ENCODE assay signal across 1 cellular context in the genomic region with DNA sequence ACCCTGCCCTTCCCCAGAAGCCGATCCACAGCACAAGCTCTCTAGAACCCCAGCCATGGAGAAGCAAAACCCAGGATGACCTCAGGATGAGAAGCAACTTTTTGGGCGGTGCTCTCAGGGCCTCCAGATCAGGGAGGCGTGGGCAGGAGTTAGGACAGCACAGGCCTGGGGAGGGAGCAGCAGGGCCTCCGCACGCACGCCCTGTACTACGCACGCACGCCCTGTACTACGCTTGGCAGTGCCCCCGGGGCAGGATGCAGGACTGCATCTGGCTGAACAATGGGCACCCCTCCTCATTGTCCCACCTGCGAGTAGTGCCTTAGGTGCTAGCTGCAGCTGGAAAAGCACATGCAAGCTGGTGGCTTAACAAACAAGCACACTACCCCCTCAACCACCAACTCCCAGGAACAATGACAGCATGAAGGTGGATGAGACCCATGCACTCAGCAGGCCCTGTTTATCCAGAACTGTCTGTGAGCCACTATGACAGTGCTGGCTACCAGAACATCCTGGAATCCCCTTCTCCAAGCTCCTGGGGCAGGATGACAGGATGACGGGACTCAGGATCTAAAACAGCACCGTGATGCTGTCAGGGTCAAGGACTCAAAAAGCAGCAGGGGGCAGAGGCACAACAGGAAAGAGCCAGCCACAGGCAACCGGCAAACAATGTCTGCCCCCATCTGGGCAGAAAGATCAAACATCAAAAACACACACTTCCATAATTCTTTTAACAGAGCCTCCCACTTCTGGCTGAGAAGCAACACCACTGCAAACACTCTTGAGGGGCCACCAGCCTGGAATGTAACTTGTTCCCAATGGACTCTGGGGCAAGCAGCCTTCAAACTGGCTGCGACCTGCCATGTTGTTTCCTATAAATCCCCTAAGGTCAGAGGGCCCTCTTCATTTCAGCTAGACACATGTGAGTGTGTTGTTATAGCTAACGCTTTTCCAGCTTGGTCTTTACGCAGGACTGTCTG.
A peak's percentile ranks its signal among the peaks of the same experiment; 100 is the strongest.
TF ChIP-seq lines count a peak whose summit lies in the region.

No MANE protein-coding gene starts in this region.

TF ChIP-seq in HepG2, 621 proteins besides CTCF, POLR2A, EP300 and RAD21 (continued from another document and continues in another):
- TF ChIP-seq, protein P1, sequence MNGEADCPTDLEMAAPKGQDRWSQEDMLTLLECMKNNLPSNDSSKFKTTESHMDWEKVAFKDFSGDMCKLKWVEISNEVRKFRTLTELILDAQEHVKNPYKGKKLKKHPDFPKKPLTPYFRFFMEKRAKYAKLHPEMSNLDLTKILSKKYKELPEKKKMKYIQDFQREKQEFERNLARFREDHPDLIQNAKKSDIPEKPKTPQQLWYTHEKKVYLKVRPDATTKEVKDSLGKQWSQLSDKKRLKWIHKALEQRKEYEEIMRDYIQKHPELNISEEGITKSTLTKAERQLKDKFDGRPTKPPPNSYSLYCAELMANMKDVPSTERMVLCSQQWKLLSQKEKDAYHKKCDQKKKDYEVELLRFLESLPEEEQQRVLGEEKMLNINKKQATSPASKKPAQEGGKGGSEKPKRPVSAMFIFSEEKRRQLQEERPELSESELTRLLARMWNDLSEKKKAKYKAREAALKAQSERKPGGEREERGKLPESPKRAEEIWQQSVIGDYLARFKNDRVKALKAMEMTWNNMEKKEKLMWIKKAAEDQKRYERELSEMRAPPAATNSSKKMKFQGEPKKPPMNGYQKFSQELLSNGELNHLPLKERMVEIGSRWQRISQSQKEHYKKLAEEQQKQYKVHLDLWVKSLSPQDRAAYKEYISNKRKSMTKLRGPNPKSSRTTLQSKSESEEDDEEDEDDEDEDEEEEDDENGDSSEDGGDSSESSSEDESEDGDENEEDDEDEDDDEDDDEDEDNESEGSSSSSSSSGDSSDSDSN (CRISPR knock-in tag; IDR thresholded peaks at IDR 0.05): 0 out of 2 replicates have a peak, but pooled peaks have one; percentile 18
- TF ChIP-seq, protein P2, sequence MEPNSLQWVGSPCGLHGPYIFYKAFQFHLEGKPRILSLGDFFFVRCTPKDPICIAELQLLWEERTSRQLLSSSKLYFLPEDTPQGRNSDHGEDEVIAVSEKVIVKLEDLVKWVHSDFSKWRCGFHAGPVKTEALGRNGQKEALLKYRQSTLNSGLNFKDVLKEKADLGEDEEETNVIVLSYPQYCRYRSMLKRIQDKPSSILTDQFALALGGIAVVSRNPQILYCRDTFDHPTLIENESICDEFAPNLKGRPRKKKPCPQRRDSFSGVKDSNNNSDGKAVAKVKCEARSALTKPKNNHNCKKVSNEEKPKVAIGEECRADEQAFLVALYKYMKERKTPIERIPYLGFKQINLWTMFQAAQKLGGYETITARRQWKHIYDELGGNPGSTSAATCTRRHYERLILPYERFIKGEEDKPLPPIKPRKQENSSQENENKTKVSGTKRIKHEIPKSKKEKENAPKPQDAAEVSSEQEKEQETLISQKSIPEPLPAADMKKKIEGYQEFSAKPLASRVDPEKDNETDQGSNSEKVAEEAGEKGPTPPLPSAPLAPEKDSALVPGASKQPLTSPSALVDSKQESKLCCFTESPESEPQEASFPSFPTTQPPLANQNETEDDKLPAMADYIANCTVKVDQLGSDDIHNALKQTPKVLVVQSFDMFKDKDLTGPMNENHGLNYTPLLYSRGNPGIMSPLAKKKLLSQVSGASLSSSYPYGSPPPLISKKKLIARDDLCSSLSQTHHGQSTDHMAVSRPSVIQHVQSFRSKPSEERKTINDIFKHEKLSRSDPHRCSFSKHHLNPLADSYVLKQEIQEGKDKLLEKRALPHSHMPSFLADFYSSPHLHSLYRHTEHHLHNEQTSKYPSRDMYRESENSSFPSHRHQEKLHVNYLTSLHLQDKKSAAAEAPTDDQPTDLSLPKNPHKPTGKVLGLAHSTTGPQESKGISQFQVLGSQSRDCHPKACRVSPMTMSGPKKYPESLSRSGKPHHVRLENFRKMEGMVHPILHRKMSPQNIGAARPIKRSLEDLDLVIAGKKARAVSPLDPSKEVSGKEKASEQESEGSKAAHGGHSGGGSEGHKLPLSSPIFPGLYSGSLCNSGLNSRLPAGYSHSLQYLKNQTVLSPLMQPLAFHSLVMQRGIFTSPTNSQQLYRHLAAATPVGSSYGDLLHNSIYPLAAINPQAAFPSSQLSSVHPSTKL (CRISPR knock-in tag; IDR thresholded peaks at IDR 0.05): peak; percentile 25; the same call in 1 of the 2 replicates
- TF ChIP-seq, protein P3, sequence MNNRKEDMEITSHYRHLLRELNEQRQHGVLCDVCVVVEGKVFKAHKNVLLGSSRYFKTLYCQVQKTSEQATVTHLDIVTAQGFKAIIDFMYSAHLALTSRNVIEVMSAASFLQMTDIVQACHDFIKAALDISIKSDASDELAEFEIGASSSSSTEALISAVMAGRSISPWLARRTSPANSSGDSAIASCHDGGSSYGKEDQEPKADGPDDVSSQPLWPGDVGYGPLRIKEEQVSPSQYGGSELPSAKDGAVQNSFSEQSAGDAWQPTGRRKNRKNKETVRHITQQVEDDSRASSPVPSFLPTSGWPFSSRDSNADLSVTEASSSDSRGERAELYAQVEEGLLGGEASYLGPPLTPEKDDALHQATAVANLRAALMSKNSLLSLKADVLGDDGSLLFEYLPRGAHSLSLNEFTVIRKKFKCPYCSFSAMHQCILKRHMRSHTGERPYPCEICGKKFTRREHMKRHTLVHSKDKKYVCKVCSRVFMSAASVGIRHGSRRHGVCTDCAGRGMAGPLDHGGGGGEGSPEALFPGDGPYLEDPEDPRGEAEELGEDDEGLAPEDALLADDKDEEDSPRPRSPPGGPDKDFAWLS (CRISPR knock-in tag; IDR thresholded peaks at IDR 0.05; ENCODE audit: borderline replicate concordance): no peak
- no peak; the same call in 1 of the 2 replicates for TF ChIP-seq ZKSCAN8 (CRISPR knock-in tag; IDR thresholded peaks at IDR 0.05; ENCODE audit: borderline replicate concordance)
- TF ChIP-seq MTA1 (CRISPR knock-in tag; IDR thresholded peaks at IDR 0.05; ENCODE audit: borderline replicate concordance): no peak
- peak; percentile 18; the same call in 1 of the 2 replicates for TF ChIP-seq SMC3 (IDR thresholded peaks at IDR 0.05; ENCODE audit: low read length)
- TF ChIP-seq NFYB (CRISPR knock-in tag; IDR thresholded peaks at IDR 0.05): no peak
- TF ChIP-seq, protein P4, sequence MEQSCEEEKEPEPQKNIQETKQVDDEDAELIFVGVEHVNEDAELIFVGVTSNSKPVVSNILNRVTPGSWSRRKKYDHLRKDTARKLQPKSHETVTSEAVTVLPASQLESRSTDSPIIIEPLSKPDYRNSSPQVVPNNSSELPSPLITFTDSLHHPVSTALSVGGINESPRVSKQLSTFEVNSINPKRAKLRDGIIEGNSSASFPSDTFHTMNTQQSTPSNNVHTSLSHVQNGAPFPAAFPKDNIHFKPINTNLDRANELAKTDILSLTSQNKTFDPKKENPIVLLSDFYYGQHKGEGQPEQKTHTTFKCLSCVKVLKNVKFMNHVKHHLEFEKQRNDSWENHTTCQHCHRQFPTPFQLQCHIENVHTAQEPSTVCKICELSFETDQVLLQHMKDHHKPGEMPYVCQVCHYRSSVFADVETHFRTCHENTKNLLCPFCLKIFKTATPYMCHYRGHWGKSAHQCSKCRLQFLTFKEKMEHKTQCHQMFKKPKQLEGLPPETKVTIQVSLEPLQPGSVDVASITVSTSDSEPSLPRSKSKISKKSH (CRISPR knock-in tag; IDR thresholded peaks at IDR 0.05; ENCODE audit: borderline replicate concordance): no peak
- no peak for TF ChIP-seq ZNF317 (CRISPR knock-in tag; IDR thresholded peaks at IDR 0.05)
- TF ChIP-seq, protein P5, sequence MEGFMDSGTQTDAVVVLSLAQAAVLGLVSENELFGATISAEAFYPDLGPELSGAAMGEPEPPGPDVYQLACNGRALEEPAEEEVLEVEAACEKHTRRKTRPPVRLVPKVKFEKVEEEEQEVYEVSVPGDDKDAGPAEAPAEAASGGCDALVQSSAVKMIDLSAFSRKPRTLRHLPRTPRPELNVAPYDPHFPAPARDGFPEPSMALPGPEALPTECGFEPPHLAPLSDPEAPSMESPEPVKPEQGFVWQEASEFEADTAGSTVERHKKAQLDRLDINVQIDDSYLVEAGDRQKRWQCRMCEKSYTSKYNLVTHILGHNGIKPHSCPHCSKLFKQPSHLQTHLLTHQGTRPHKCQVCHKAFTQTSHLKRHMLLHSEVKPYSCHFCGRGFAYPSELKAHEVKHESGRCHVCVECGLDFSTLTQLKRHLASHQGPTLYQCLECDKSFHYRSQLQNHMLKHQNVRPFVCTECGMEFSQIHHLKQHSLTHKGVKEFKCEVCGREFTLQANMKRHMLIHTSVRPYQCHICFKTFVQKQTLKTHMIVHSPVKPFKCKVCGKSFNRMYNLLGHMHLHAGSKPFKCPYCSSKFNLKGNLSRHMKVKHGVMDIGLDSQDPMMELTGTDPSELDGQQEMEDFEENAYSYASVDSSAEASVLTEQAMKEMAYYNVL (CRISPR knock-in tag; IDR thresholded peaks at IDR 0.05; ENCODE audit: borderline replicate concordance): no peak
- peak; percentile 69 for TF ChIP-seq STAG1 (CRISPR knock-in tag; IDR thresholded peaks at IDR 0.05)
- TF ChIP-seq HMG20A (CRISPR knock-in tag; IDR thresholded peaks at IDR 0.05; ENCODE audit: borderline replicate concordance): no peak
- TF ChIP-seq ZNF652 (CRISPR knock-in tag; IDR thresholded peaks at IDR 0.05; ENCODE audit: borderline replicate concordance, low read depth): no peak
- no peak for TF ChIP-seq TBP (CRISPR knock-in tag; IDR thresholded peaks at IDR 0.05)
- TF ChIP-seq SALL2 (CRISPR knock-in tag; IDR thresholded peaks at IDR 0.05): no peak
- TF ChIP-seq, protein P6, sequence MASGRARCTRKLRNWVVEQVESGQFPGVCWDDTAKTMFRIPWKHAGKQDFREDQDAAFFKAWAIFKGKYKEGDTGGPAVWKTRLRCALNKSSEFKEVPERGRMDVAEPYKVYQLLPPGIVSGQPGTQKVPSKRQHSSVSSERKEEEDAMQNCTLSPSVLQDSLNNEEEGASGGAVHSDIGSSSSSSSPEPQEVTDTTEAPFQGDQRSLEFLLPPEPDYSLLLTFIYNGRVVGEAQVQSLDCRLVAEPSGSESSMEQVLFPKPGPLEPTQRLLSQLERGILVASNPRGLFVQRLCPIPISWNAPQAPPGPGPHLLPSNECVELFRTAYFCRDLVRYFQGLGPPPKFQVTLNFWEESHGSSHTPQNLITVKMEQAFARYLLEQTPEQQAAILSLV (CRISPR knock-in tag; IDR thresholded peaks at IDR 0.05; ENCODE audit: borderline replicate concordance): no peak
- TF ChIP-seq AGO1 (IDR thresholded peaks at IDR 0.05; ENCODE audit: low read depth, low read length, poor library complexity, severe bottlenecking): no peak
- TF ChIP-seq RFX1 (IDR thresholded peaks at IDR 0.05): no peak
- no peak for TF ChIP-seq ZNF496 (CRISPR knock-in tag; IDR thresholded peaks at IDR 0.05; ENCODE audit: insufficient replicate concordance)
- TF ChIP-seq RARG (CRISPR knock-in tag; IDR thresholded peaks at IDR 0.05; ENCODE audit: low read depth): no peak
- TF ChIP-seq ZNF292 (CRISPR knock-in tag; IDR thresholded peaks at IDR 0.05; ENCODE audit: borderline replicate concordance, low read depth): no peak
- no peak for TF ChIP-seq ZFYVE20 (CRISPR knock-in tag; IDR thresholded peaks at IDR 0.05; ENCODE audit: borderline replicate concordance, low read depth)
- TF ChIP-seq IKZF1 (IDR thresholded peaks at IDR 0.05): no peak
- TF ChIP-seq, protein P7, sequence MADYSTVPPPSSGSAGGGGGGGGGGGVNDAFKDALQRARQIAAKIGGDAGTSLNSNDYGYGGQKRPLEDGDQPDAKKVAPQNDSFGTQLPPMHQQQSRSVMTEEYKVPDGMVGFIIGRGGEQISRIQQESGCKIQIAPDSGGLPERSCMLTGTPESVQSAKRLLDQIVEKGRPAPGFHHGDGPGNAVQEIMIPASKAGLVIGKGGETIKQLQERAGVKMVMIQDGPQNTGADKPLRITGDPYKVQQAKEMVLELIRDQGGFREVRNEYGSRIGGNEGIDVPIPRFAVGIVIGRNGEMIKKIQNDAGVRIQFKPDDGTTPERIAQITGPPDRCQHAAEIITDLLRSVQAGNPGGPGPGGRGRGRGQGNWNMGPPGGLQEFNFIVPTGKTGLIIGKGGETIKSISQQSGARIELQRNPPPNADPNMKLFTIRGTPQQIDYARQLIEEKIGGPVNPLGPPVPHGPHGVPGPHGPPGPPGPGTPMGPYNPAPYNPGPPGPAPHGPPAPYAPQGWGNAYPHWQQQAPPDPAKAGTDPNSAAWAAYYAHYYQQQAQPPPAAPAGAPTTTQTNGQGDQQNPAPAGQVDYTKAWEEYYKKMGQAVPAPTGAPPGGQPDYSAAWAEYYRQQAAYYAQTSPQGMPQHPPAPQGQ (CRISPR knock-in tag; IDR thresholded peaks at IDR 0.05; ENCODE audit: borderline replicate concordance): no peak
- no peak for TF ChIP-seq CAMTA2 (CRISPR knock-in tag; IDR thresholded peaks at IDR 0.05; ENCODE audit: borderline replicate concordance)
- TF ChIP-seq, protein P8, sequence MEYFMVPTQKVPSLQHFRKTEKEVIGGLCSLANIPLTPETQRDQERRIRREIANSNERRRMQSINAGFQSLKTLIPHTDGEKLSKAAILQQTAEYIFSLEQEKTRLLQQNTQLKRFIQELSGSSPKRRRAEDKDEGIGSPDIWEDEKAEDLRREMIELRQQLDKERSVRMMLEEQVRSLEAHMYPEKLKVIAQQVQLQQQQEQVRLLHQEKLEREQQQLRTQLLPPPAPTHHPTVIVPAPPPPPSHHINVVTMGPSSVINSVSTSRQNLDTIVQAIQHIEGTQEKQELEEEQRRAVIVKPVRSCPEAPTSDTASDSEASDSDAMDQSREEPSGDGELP (IDR thresholded peaks at IDR 0.05; ENCODE audit: borderline replicate concordance, low read depth): peak; percentile 18; the same call in 1 of the 2 replicates
- no peak for TF ChIP-seq ZNF510 (CRISPR knock-in tag; IDR thresholded peaks at IDR 0.05; ENCODE audit: low read depth)
- no peak for TF ChIP-seq NFATC3 (CRISPR knock-in tag; IDR thresholded peaks at IDR 0.05)
- TF ChIP-seq, protein P9, sequence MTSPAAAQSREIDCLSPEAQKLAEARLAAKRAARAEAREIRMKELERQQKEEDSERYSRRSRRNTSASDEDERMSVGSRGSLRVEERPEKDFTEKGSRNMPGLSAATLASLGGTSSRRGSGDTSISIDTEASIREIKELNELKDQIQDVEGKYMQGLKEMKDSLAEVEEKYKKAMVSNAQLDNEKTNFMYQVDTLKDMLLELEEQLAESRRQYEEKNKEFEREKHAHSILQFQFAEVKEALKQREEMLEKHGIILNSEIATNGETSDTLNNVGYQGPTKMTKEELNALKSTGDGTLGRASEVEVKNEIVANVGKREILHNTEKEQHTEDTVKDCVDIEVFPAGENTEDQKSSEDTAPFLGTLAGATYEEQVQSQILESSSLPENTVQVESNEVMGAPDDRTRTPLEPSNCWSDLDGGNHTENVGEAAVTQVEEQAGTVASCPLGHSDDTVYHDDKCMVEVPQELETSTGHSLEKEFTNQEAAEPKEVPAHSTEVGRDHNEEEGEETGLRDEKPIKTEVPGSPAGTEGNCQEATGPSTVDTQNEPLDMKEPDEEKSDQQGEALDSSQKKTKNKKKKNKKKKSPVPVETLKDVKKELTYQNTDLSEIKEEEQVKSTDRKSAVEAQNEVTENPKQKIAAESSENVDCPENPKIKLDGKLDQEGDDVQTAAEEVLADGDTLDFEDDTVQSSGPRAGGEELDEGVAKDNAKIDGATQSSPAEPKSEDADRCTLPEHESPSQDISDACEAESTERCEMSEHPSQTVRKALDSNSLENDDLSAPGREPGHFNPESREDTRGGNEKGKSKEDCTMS (CRISPR knock-in tag; conservative IDR thresholded peaks at IDR 0.05): no peak
- no peak for TF ChIP-seq NRL (CRISPR knock-in tag; IDR thresholded peaks at IDR 0.05; ENCODE audit: borderline replicate concordance)
- TF ChIP-seq ZNF382 (CRISPR knock-in tag; IDR thresholded peaks at IDR 0.05; ENCODE audit: borderline replicate concordance): no peak
- TF ChIP-seq ZSCAN21 (CRISPR knock-in tag; IDR thresholded peaks at IDR 0.05; ENCODE audit: borderline replicate concordance): no peak
- TF ChIP-seq SNAI1 (CRISPR knock-in tag; IDR thresholded peaks at IDR 0.05; ENCODE audit: borderline replicate concordance): no peak
- TF ChIP-seq HDAC2 (CRISPR knock-in tag; IDR thresholded peaks at IDR 0.05): peak; percentile 44; the same call in 1 of the 2 replicates
- 0 out of 2 replicates have a peak, but pooled peaks have one; percentile 37 for TF ChIP-seq ERF (CRISPR knock-in tag; IDR thresholded peaks at IDR 0.05)
